In genomic region chr9:74499111-74499601, GRCh38 we compare ENCODE assay signal across 1 cellular context.
TF ChIP-seq lines count a peak whose summit lies in the region.

No MANE protein-coding gene starts in this region.

TF ChIP-seq in H1, 55 proteins besides CTCF, POLR2A, EP300 and RAD21 (continued from another document):
- no peak for TF ChIP-seq CHD7 (IDR thresholded peaks at IDR 0.05; ENCODE audit: insufficient replicate concordance, low read length)
- TF ChIP-seq TAF1 (IDR thresholded peaks at IDR 0.05; ENCODE audit: low read depth, low read length) = 0 out of 2 replicates have a peak, but pooled peaks have one; percentile 5
- TF ChIP-seq SP4 (IDR thresholded peaks at IDR 0.05; ENCODE audit: low read length) = no peak
- TF ChIP-seq ASH2L (IDR thresholded peaks at IDR 0.05; ENCODE audit: low read length) = no peak
- TF ChIP-seq SAP30 (IDR thresholded peaks at IDR 0.05; ENCODE audit: insufficient read depth, insufficient replicate concordance, low read length) = no peak
- no peak for TF ChIP-seq BACH1 (IDR thresholded peaks at IDR 0.05; ENCODE audit: low read length)
- no peak for TF ChIP-seq GABPA (IDR thresholded peaks at IDR 0.05; ENCODE audit: borderline replicate concordance, insufficient read depth, low read length)
- TF ChIP-seq POU5F1 (IDR thresholded peaks at IDR 0.05; ENCODE audit: low read depth, low read length) = no peak
- peak; percentile 1 for TF ChIP-seq EZH2 (IDR thresholded peaks at IDR 0.05; ENCODE audit: low read depth, low read length, severe bottlenecking)
- no peak for TF ChIP-seq ATF3 (IDR thresholded peaks at IDR 0.05; ENCODE audit: insufficient read depth, low read depth, low read length)
- TF ChIP-seq BCL11A (IDR thresholded peaks at IDR 0.05; ENCODE audit: low read depth in 2 of 2, low read length in 2 of 2) = no peak
- no peak for TF ChIP-seq CREB1 (IDR thresholded peaks at IDR 0.05)
- TF ChIP-seq KDM4A (IDR thresholded peaks at IDR 0.05; ENCODE audit: low read depth, low read length, severe bottlenecking) = peak; percentile 30
- TF ChIP-seq RFX5 (IDR thresholded peaks at IDR 0.05; ENCODE audit: borderline replicate concordance, low read depth, low read length) = no peak
- TF ChIP-seq CHD1 (IDR thresholded peaks at IDR 0.05; ENCODE audit: low read depth, low read length) = no peak
- no peak for TF ChIP-seq NANOG (IDR thresholded peaks at IDR 0.05; ENCODE audit: insufficient read depth, low read depth, low read length, poor library complexity, severe bottlenecking)
- no peak for TF ChIP-seq USF2 (IDR thresholded peaks at IDR 0.05; ENCODE audit: low read length)
- TF ChIP-seq JUN (IDR thresholded peaks at IDR 0.05; ENCODE audit: low read depth, low read length) = no peak
- no peak for TF ChIP-seq SIX5 (IDR thresholded peaks at IDR 0.05; ENCODE audit: low read depth, low read length)
- TF ChIP-seq RXRA (IDR thresholded peaks at IDR 0.05; ENCODE audit: insufficient read depth, low read depth, low read length) = no peak
